In the genomic region with DNA sequence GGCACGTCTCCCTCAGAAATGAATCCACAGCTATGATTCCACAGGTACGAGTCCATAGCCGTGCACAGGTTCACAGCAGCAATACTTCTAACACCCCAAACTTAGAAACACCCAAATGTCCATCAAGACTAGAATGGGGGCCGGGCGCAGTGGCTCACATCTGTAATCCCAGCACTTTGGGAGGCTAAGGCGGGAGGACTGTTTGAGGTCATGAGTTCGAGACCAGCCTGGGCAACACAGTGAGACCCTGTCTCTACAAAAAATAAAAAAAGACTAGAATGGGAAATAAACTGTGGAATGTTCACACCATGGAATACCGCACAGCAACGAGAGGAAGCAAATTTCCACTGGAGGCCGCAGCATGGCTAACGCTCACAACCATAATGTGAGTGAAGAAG, we compare ENCODE assay signal across 1 cellular context.
TF ChIP-seq lines count a peak whose summit lies in the region.

No MANE protein-coding gene starts in this region.

TF ChIP-seq in liver, 16 proteins besides CTCF, POLR2A, EP300 and RAD21 (continued from another document):
- TF ChIP-seq JUND (IDR thresholded peaks at IDR 0.05) (no peak), SP1 (IDR thresholded peaks at IDR 0.05) (no peak), HNF4A (conservative IDR thresholded peaks at IDR 0.05) (no peak), FOXA2 (IDR thresholded peaks at IDR 0.05) (no peak), GABPA (IDR thresholded peaks at IDR 0.05 in 1 of 2, conservative IDR thresholded peaks at IDR 0.05 in 1 of 2) (no peak), TAF1 (conservative IDR thresholded peaks at IDR 0.05) (no peak), HNF4G (IDR thresholded peaks at IDR 0.05) (no peak), FOXA1 (IDR thresholded peaks at IDR 0.05) (no peak), NR2F2 (IDR thresholded peaks at IDR 0.05) (no peak), YY1 (IDR thresholded peaks at IDR 0.05) (no peak), RXRA (IDR thresholded peaks at IDR 0.05) (no peak)
- TF ChIP-seq, protein P1, sequence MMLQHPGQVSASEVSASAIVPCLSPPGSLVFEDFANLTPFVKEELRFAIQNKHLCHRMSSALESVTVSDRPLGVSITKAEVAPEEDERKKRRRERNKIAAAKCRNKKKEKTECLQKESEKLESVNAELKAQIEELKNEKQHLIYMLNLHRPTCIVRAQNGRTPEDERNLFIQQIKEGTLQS (IDR thresholded peaks at IDR 0.05) = no peak
- TF ChIP-seq, protein P2, sequence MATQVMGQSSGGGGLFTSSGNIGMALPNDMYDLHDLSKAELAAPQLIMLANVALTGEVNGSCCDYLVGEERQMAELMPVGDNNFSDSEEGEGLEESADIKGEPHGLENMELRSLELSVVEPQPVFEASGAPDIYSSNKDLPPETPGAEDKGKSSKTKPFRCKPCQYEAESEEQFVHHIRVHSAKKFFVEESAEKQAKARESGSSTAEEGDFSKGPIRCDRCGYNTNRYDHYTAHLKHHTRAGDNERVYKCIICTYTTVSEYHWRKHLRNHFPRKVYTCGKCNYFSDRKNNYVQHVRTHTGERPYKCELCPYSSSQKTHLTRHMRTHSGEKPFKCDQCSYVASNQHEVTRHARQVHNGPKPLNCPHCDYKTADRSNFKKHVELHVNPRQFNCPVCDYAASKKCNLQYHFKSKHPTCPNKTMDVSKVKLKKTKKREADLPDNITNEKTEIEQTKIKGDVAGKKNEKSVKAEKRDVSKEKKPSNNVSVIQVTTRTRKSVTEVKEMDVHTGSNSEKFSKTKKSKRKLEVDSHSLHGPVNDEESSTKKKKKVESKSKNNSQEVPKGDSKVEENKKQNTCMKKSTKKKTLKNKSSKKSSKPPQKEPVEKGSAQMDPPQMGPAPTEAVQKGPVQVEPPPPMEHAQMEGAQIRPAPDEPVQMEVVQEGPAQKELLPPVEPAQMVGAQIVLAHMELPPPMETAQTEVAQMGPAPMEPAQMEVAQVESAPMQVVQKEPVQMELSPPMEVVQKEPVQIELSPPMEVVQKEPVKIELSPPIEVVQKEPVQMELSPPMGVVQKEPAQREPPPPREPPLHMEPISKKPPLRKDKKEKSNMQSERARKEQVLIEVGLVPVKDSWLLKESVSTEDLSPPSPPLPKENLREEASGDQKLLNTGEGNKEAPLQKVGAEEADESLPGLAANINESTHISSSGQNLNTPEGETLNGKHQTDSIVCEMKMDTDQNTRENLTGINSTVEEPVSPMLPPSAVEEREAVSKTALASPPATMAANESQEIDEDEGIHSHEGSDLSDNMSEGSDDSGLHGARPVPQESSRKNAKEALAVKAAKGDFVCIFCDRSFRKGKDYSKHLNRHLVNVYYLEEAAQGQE (IDR thresholded peaks at IDR 0.05) = no peak
